In the genomic region with DNA sequence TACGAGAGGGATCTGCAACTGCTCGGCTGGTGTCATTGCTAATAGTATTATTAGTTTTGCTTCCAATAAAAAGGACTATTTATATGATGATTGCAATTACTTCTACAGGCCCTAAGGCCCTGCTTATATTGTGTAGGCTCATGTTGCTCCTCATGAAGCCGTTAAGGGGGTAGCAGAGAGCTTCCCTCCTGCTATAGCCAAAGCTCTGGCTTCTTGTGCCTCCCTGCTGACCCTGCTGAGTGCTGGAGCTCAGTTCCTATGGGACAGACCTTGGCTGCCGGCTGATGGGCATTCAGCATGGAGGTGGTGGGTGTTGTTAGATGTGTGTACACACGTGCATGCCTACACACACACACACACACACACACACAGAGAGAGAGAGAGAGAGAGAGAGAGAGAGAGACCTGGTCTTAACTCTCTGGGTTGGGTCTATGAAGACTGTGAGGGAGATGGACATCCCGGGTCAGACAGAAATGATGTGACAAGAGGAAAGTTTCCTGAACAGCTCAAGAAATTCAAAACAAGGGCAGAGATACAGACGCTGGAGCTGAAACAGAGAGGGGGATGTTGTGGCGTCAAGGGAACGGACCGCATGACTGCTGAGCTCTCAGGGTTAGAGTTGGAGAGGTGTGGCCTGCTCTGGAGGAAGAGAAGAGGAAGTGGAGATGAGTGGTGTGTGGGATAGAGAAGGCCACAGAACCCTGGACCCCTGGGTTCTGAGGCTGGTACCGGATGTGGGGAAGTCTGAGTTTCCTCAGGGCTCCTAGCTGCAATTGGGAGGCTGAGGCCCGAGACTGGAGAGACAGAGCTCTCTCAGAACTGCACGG, we compare ENCODE assay signal across 12 cellular contexts. TPM values are rescaled to one million over a fixed set of nuclear protein-coding genes. Genes with fewer than 3 reads are reported as not detected.
DNase-seq lines count a peak whose midpoint lies in the region; ATAC-seq and TF ChIP-seq lines count a peak whose summit lies in the region.
"Had no signal": no experiment of that assay in that cellular context is flagged by ENCODE, and none has a peak within 500 bp of the region (broad histone marks: within the 10 kb centered on the region; RNA-seq: fewer than 3 reads in every experiment).

No MANE protein-coding gene starts in this region.

- H3K4me3 Mint-ChIP-seq in activated naive CD4-positive, alpha-beta T cell treated with anti-CD3 and anti-CD28 coated beads for 36 hours = no peak overlapping the region
- no peak overlapping the region for H3K4me3 Mint-ChIP-seq in activated naive CD8-positive, alpha-beta T cell treated with anti-CD3 and anti-CD28 coated beads, Interleukin-2, amount 50 U/mL, for 24 hours
- H3K4me3 Mint-ChIP-seq in stimulated activated naive CD8-positive, alpha-beta T cell treated with anti-CD3 and anti-CD28 coated beads, Interleukin-15, amount 100 ng/mL, for 72 hours = no peak overlapping the region
- H3K4me3 Mint-ChIP-seq in osteocyte (ENCODE audit: unreplicated experiment) = no peak overlapping the region

- H3K9me3 Mint-ChIP-seq in activated naive CD4-positive, alpha-beta T cell treated with anti-CD3 and anti-CD28 coated beads for 36 hours = no peaks in the 10 kb centered on the region
- no peaks in the 10 kb centered on the region for H3K9me3 Mint-ChIP-seq in activated naive CD8-positive, alpha-beta T cell treated with anti-CD3 and anti-CD28 coated beads, Interleukin-2, amount 50 U/mL, for 24 hours
- H3K9me3 Mint-ChIP-seq in stimulated activated naive CD8-positive, alpha-beta T cell treated with anti-CD3 and anti-CD28 coated beads, Interleukin-15, amount 100 ng/mL, for 72 hours = no peaks in the 10 kb centered on the region
- no peaks in the 10 kb centered on the region for H3K9me3 Mint-ChIP-seq in osteocyte (ENCODE audit: unreplicated experiment)

- CTCF ChIA-PET in activated naive CD4-positive, alpha-beta T cell treated with anti-CD3 and anti-CD28 coated beads for 36 hours (lab: Charles Lee) = interaction anchor here (0.5 to 5.8 kb wide), 11 partner anchors 9 to 206 kb away, joined by 3 to 24 read pairs (median 3); no protein-coding TSS in a partner anchor

- H3K27ac Mint-ChIP-seq in activated naive CD4-positive, alpha-beta T cell treated with anti-CD3 and anti-CD28 coated beads for 36 hours = no peak overlapping the region
- H3K27ac Mint-ChIP-seq in activated naive CD8-positive, alpha-beta T cell treated with anti-CD3 and anti-CD28 coated beads, Interleukin-2, amount 50 U/mL, for 24 hours = no peak overlapping the region
- H3K27ac Mint-ChIP-seq in stimulated activated naive CD8-positive, alpha-beta T cell treated with anti-CD3 and anti-CD28 coated beads, Interleukin-15, amount 100 ng/mL, for 72 hours = no peak overlapping the region
- H3K27ac Mint-ChIP-seq in osteocyte (ENCODE audit: unreplicated experiment) = no peak overlapping the region

- H3K27me3 Mint-ChIP-seq in activated naive CD4-positive, alpha-beta T cell treated with anti-CD3 and anti-CD28 coated beads for 36 hours (ENCODE audit: low read depth) = peaks cover 78% of the 10 kb centered on the region
- H3K27me3 Mint-ChIP-seq in activated naive CD8-positive, alpha-beta T cell treated with anti-CD3 and anti-CD28 coated beads, Interleukin-2, amount 50 U/mL, for 24 hours = peaks cover 89% of the 10 kb centered on the region
- peaks cover 100% of the 10 kb centered on the region for H3K27me3 Mint-ChIP-seq in stimulated activated naive CD8-positive, alpha-beta T cell treated with anti-CD3 and anti-CD28 coated beads, Interleukin-15, amount 100 ng/mL, for 72 hours
- H3K27me3 Mint-ChIP-seq in osteocyte (ENCODE audit: unreplicated experiment) = peaks cover 84% of the 10 kb centered on the region

- H3K4me1 Mint-ChIP-seq in activated naive CD4-positive, alpha-beta T cell treated with anti-CD3 and anti-CD28 coated beads for 36 hours (ENCODE audit: low read depth) = peaks cover 16% of the 10 kb centered on the region
- H3K4me1 Mint-ChIP-seq in activated naive CD8-positive, alpha-beta T cell treated with anti-CD3 and anti-CD28 coated beads, Interleukin-2, amount 50 U/mL, for 24 hours = peaks cover 22% of the 10 kb centered on the region
- H3K4me1 Mint-ChIP-seq in stimulated activated naive CD8-positive, alpha-beta T cell treated with anti-CD3 and anti-CD28 coated beads, Interleukin-15, amount 100 ng/mL, for 72 hours = peaks cover 43% of the 10 kb centered on the region
- H3K4me1 Mint-ChIP-seq in osteocyte (ENCODE audit: unreplicated experiment) = peaks cover 24% of the 10 kb centered on the region

- TF ChIP-seq POLR2A in NB4 (IDR thresholded peaks at IDR 0.05; ENCODE audit: extremely low read depth, insufficient read length) = no peak

- intact Hi-C loops in activated naive CD4-positive, alpha-beta T cell treated with anti-CD3 and anti-CD28 coated beads for 36 hours (cut with micrococcal nuclease) = no loop called here

- peak; percentile 43 for DNase-seq in activated naive CD4-positive, alpha-beta T cell treated with anti-CD3 and anti-CD28 coated beads for 36 hours
- no peak for DNase-seq in activated naive CD4-positive, alpha-beta T cell treated with anti-CD3 and anti-CD28 coated beads, Interleukin-2, amount 50 U/mL, for 16 hours
- DNase-seq in NB4 (ENCODE audit: low read depth) = peak; percentile 77
- DNase-seq in activated naive CD8-positive, alpha-beta T cell treated with anti-CD3 and anti-CD28 coated beads, Interleukin-2, amount 50 U/mL, for 24 hours = peak; percentile 25
- peak in 1 of 2 donors; percentile 69 for DNase-seq in stimulated activated naive CD8-positive, alpha-beta T cell treated with anti-CD3 and anti-CD28 coated beads, Interleukin-15, amount 100 ng/mL, for 72 hours
- DNase-seq in osteocyte (ENCODE audit: extremely low spot score, unreplicated experiment) = no peak
- no peak for DNase-seq in iPS-NIHi7 (ENCODE audit: extremely low spot score)
- DNase-seq in NCI-H1105 treated with DMSO at 0.1 percent for 48 hours (lab: John Stamatoyannopoulos, UW) = no peak
- DNase-seq: NCI-H510A had no signal

- H3K36me3 Mint-ChIP-seq in activated naive CD4-positive, alpha-beta T cell treated with anti-CD3 and anti-CD28 coated beads for 36 hours (ENCODE audit: low read depth) = no peaks in the 10 kb centered on the region
- no peaks in the 10 kb centered on the region for H3K36me3 Mint-ChIP-seq in activated naive CD8-positive, alpha-beta T cell treated with anti-CD3 and anti-CD28 coated beads, Interleukin-2, amount 50 U/mL, for 24 hours (ENCODE audit: low read depth)
- H3K36me3 Mint-ChIP-seq in osteocyte (ENCODE audit: unreplicated experiment) = no peaks in the 10 kb centered on the region

- TF ChIP-seq CTCF in NB4 (IDR thresholded peaks at IDR 0.05; ENCODE audit: low read depth, low read length) (no peak), osteocyte (IDR thresholded peaks at IDR 0.05) (no peak)

- no peak overlapping the region for H3K4me3 ChIP-seq in NB4 (ENCODE audit: low read depth, low read length)
- H3K4me3 ChIP-seq: ascending aorta, HAP-1 had no signal

- ATAC-seq in activated naive CD8-positive, alpha-beta T cell treated with anti-CD3 and anti-CD28 coated beads, Interleukin-2, amount 50 U/mL, for 24 hours = peak; percentile 67
- peak; percentile 95 for ATAC-seq in stimulated activated naive CD8-positive, alpha-beta T cell treated with anti-CD3 and anti-CD28 coated beads, Interleukin-15, amount 100 ng/mL, for 72 hours

RNA-seq across cellular contexts. Expression of a gene that starts 1.6 kb away (rescaled TPM):
- total RNA-seq in activated naive CD4-positive, alpha-beta T cell treated with anti-CD3 and anti-CD28 coated beads for 36 hours = not detected
- 0.29 and 0.43 TPM in 2 replicates for total RNA-seq in osteocyte
- total RNA-seq: ascending aorta had no signal

RNA-seq across cellular contexts. Expression of a gene that starts 24.3 kb away (rescaled TPM):
- total RNA-seq in activated naive CD4-positive, alpha-beta T cell treated with anti-CD3 and anti-CD28 coated beads for 36 hours = under 1 TPM; 0.40 to 0.55 TPM
- 0.35 TPM in 1 of 2 replicates, not detected in the other for total RNA-seq in osteocyte
- total RNA-seq: HT1080 had no signal

RNA-seq across cellular contexts. Expression of a gene that starts 33.7 kb away (rescaled TPM):
- not detected for total RNA-seq in activated naive CD4-positive, alpha-beta T cell treated with anti-CD3 and anti-CD28 coated beads for 36 hours
- total RNA-seq in osteocyte = 24.2 and 26.5 TPM in 2 replicates

RNA-seq across cellular contexts. Expression of a gene that starts 42.2 kb away (rescaled TPM):
- 10 to 100 TPM; 37.5 to 38.3 TPM for total RNA-seq in activated naive CD4-positive, alpha-beta T cell treated with anti-CD3 and anti-CD28 coated beads for 36 hours
- 17.2 and 20.6 TPM in 2 replicates for total RNA-seq in osteocyte

RNA-seq across cellular contexts. Expression of a gene that starts 51.9 kb away (rescaled TPM):
- total RNA-seq in activated naive CD4-positive, alpha-beta T cell treated with anti-CD3 and anti-CD28 coated beads for 36 hours = 10 to 100 TPM; 77.4 to 84.6 TPM
- total RNA-seq in osteocyte = 59.2 and 63.4 TPM in 2 replicates

Comparison
In these comparisons a context has a peak if more than half of its experiments do, and no peak if none do; other contexts are left out.
1. DNase-seq: peak in activated naive CD4-positive, alpha-beta T cell treated with anti-CD3 and anti-CD28 coated beads for 36 hours (single experiment), NB4 (single experiment) and activated naive CD8-positive, alpha-beta T cell treated with anti-CD3 and anti-CD28 coated beads, Interleukin-2, amount 50 U/mL, for 24 hours (single experiment); none in activated naive CD4-positive, alpha-beta T cell treated with anti-CD3 and anti-CD28 coated beads, Interleukin-2, amount 50 U/mL, for 16 hours (single experiment), osteocyte (single experiment), iPS-NIHi7 (single experiment) and NCI-H1105 treated with DMSO at 0.1 percent for 48 hours (single experiment).
2. RNA of a gene that starts 33.7 kb away (total RNA-seq): 24.2 to 26.5 TPM in osteocyte; not detected in activated naive CD4-positive, alpha-beta T cell treated with anti-CD3 and anti-CD28 coated beads for 36 hours; every median in the first group is over 10 times any median in the second.